8 cellular contexts compared by ENCODE assay signal in the genomic region with DNA sequence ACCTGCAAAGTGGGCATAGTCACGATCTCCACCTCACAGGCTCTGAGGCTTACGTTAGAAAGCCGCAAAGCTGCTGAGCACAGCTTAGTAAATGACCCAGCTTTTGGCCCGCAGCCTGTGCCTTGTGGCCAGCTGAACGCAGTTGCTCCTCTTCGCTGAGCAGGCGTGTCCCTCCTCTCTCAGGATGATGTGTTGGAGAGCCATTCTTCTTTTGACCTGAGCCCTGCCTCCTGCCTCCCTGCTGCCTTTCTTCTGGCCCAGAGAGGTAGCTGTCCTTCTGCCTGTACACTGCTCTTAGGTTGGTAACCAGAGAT. TPM values are rescaled to one million over a fixed set of nuclear protein-coding genes. Genes with fewer than 3 reads are reported as not detected.
DNase-seq lines count a peak whose midpoint lies in the region; ATAC-seq and TF ChIP-seq lines count a peak whose summit lies in the region.

No MANE protein-coding gene starts in this region.

- no peak for TF ChIP-seq CTCF in left ventricle myocardium inferior (IDR thresholded peaks at IDR 0.05; ENCODE audit: borderline replicate concordance)
- no peak for TF ChIP-seq CTCF in sigmoid colon (IDR thresholded peaks at IDR 0.05)

- H3K9me3 Mint-ChIP-seq in activated naive CD8-positive, alpha-beta T cell treated with anti-CD3 and anti-CD28 coated beads for 36 hours: no peaks in the 10 kb centered on the region

- intact Hi-C loops in left ventricle myocardium inferior (cut with micrococcal nuclease) (no loop called here), sigmoid colon (cut with DNase I) (no loop called here)

- H3K27ac ChIP-seq in left ventricle myocardium inferior (replicated peaks) (peak overlapping the region; percentile 67), sigmoid colon (peak overlapping the region; percentile 72 to 89 (median 79))

- H3K4me3 ChIP-seq in adipocyte (ENCODE audit: low read length) (no peak overlapping the region), left ventricle myocardium inferior (no peak overlapping the region), sigmoid colon (no peak overlapping the region)

- 75% methylated on average over 7 of the region's 7 CpGs for WGBS in sigmoid colon, 2 donors

- H3K27me3 Mint-ChIP-seq in activated naive CD8-positive, alpha-beta T cell treated with anti-CD3 and anti-CD28 coated beads for 36 hours: no peaks in the 10 kb centered on the region

- H3K4me1 Mint-ChIP-seq in activated naive CD8-positive, alpha-beta T cell treated with anti-CD3 and anti-CD28 coated beads for 36 hours: peaks cover 32% of the 10 kb centered on the region

- H3K9ac ChIP-seq in adipocyte (ENCODE audit: low read length): peak overlapping the region; percentile 25

- H3K4me1 ChIP-seq in adipocyte (ENCODE audit: control insufficient read depth, insufficient read depth, low read length): peaks cover 77% of the 10 kb centered on the region
- peaks cover 86% of the 10 kb centered on the region for H3K4me1 ChIP-seq in left ventricle myocardium inferior
- H3K4me1 ChIP-seq in sigmoid colon: peaks cover 0 to 79% (median 58%) of the 10 kb centered on the region in 4 donors

- no peak overlapping the region for H3K27ac Mint-ChIP-seq in activated naive CD8-positive, alpha-beta T cell treated with anti-CD3 and anti-CD28 coated beads for 36 hours

- no peak overlapping the region for H3K4me3 Mint-ChIP-seq in activated naive CD8-positive, alpha-beta T cell treated with anti-CD3 and anti-CD28 coated beads for 36 hours

- ATAC-seq in GM21390 (IDR thresholded peaks at IDR 0.05; ENCODE audit: unreplicated experiment): no peak

- H3K27me3 ChIP-seq in adipocyte (replicated peaks; ENCODE audit: control insufficient read depth, insufficient read depth, low read length) (no peaks in the 10 kb centered on the region), left ventricle myocardium inferior (ENCODE audit: low read depth) (no peaks in the 10 kb centered on the region), sigmoid colon (no peaks in the 10 kb centered on the region)

- H3K36me3 ChIP-seq in adipocyte (ENCODE audit: control insufficient read depth, insufficient read depth, low read length, severe bottlenecking) (peaks cover 19% of the 10 kb centered on the region), left ventricle myocardium inferior (peaks cover 23% of the 10 kb centered on the region), sigmoid colon (peaks cover 15 to 32% (median 25%) of the 10 kb centered on the region in 4 donors)

- peaks cover 3% of the 10 kb centered on the region for H3K36me3 Mint-ChIP-seq in activated naive CD8-positive, alpha-beta T cell treated with anti-CD3 and anti-CD28 coated beads for 36 hours

- no peak for TF ChIP-seq POLR2A in sigmoid colon (IDR thresholded peaks at IDR 0.05)

- H3K9me3 ChIP-seq in adipocyte (ENCODE audit: control insufficient read depth, low read length) (no peaks in the 10 kb centered on the region), left ventricle myocardium inferior (replicated peaks) (no peaks in the 10 kb centered on the region), sigmoid colon (no peaks in the 10 kb centered on the region)

- DNase-seq in Daoy (ENCODE audit: low read depth) (peak; percentile 67), adipocyte (ENCODE audit: low read depth) (no peak), left ventricle myocardium inferior (peak; percentile 74), sigmoid colon (peak; percentile 94), NCI-H446 treated with DMSO at 0.1 percent for 48 hours (lab: John Stamatoyannopoulos, UW) (no peak)
- DNase-seq in activated CD4-positive, CD25-positive, alpha-beta regulatory T cell treated with anti-CD3 and anti-CD28 coated beads, Interleukin-2, amount 50 U/mL, for 72 hours: no peak
- no peak for DNase-seq in activated naive CD8-positive, alpha-beta T cell treated with anti-CD3 and anti-CD28 coated beads for 36 hours

- peak in 1 of 4 donors; percentile 72 for TF ChIP-seq EP300 in sigmoid colon (IDR thresholded peaks at IDR 0.05)

RNA-seq across cellular contexts. Expression of a gene that starts 47.6 kb away (rescaled TPM):
- 15.1 and 29.0 TPM in 2 replicates for total RNA-seq in Daoy (2014; rRNA removed; shearing (Covaris generic))
- total RNA-seq in left ventricle myocardium inferior (1,345 TPM), sigmoid colon (1,000 to 10,000 TPM; 1,167 to 2,082 (median 1,738) TPM)
- 100 to 1,000 TPM in 2 of 3 donors, 10 to 100 TPM in 1; 26.4 to 168 (median 105) TPM for polyA plus RNA-seq in sigmoid colon
- under 1 TPM in 1 of 2 experiments, not detected in 1; 0.12 TPM for total RNA-seq in activated naive CD8-positive, alpha-beta T cell treated with anti-CD3 and anti-CD28 coated beads for 36 hours

Comparison
In these comparisons a context has a peak if more than half of its experiments do, and no peak if none do; other contexts are left out.
1. DNase-seq: peak in Daoy (single experiment), left ventricle myocardium inferior (single experiment) and sigmoid colon (single experiment); none in adipocyte (single experiment), NCI-H446 treated with DMSO at 0.1 percent for 48 hours (single experiment), activated CD4-positive, CD25-positive, alpha-beta regulatory T cell treated with anti-CD3 and anti-CD28 coated beads, Interleukin-2, amount 50 U/mL, for 72 hours (single experiment) and activated naive CD8-positive, alpha-beta T cell treated with anti-CD3 and anti-CD28 coated beads for 36 hours (single experiment).
2. RNA of a gene that starts 47.6 kb away (total RNA-seq): 1,167 to 2,082 TPM in sigmoid colon and 1,345 TPM in left ventricle myocardium inferior (single experiment); 15.1 to 29.0 TPM in Daoy and 0.12 TPM in activated naive CD8-positive, alpha-beta T cell treated with anti-CD3 and anti-CD28 coated beads for 36 hours; every median in the first group is over 10 times any median in the second.